21 cellular contexts compared by ENCODE assay signal in genomic region chr16:49827806-49828428, GRCh38. TPM values are rescaled to one million over a fixed set of nuclear protein-coding genes. Genes with fewer than 3 reads are reported as not detected.
DNase-seq lines count a peak whose midpoint lies in the region; ATAC-seq and TF ChIP-seq lines count a peak whose summit lies in the region.
"Had no signal": no experiment of that assay in that cellular context is flagged by ENCODE, and none has a peak within 500 bp of the region (broad histone marks: within the 10 kb centered on the region; RNA-seq: fewer than 3 reads in every experiment).

No MANE protein-coding gene starts in this region.

- TF ChIP-seq EP300 in transverse colon (IDR thresholded peaks at IDR 0.05; ENCODE audit: low read depth): no peak

- H3K36me3 ChIP-seq in heart left ventricle (no peaks in the 10 kb centered on the region), parathyroid adenoma (ENCODE audit: control insufficient read depth, insufficient read depth, low read length) (no peaks in the 10 kb centered on the region), transverse colon (no peaks in the 10 kb centered on the region)
- H3K36me3 ChIP-seq: HAP-1, pancreas had no signal

- 54 to 65% (median 54%) methylated on average over 8 of the region's 8 CpGs for WGBS in heart left ventricle, 4 donors
- WGBS in transverse colon (ENCODE audit: low coverage in 1 of 2), 2 donors: 77 to 86% methylated on average over 6 to 8 of the region's 8 CpGs

- TF ChIP-seq CTCF in cardiac fibroblast (IDR thresholded peaks at IDR 0.05; ENCODE audit: low read depth, low read length) (no peak), heart left ventricle (IDR thresholded peaks at IDR 0.05) (no peak), parathyroid adenoma (IDR thresholded peaks at IDR 0.05) (no peak), transverse colon (IDR thresholded peaks at IDR 0.05) (no peak)

- TF ChIP-seq POLR2A in heart left ventricle (IDR thresholded peaks at IDR 0.05) (no peak), transverse colon (IDR thresholded peaks at IDR 0.05) (no peak)

- H2AFZ ChIP-seq in parathyroid adenoma: no peak overlapping the region

- no peak overlapping the region for H3K9ac ChIP-seq in parathyroid adenoma

- H3K27me3 ChIP-seq in heart left ventricle: no peaks in the 10 kb centered on the region
- H3K27me3 ChIP-seq in parathyroid adenoma (ENCODE audit: control insufficient read depth, insufficient read depth, low read length): no peaks in the 10 kb centered on the region
- no peaks in the 10 kb centered on the region for H3K27me3 ChIP-seq in transverse colon
- H3K27me3 ChIP-seq: pancreas had no signal

- ATAC-seq in heart left ventricle (peak; percentile 24 to 71 (median 60)), left lobe of liver (no peak), HG03097 (IDR thresholded peaks at IDR 0.05; ENCODE audit: low FRiP score, unreplicated experiment) (no peak)
- ATAC-seq: activated CD8-positive, alpha-beta memory T cell treated with anti-CD3 and anti-CD28 coated beads, Interleukin-2, amount 10 ng/mL, durations not matched to agents 7 days and 5 days; mucosa of descending colon; stimulated activated effector memory CD8-positive, alpha-beta T cell treated with anti-CD3 and anti-CD28 coated beads, Interleukin-12 subunit alpha, Interleukin-12 subunit beta, amount 100 ng/mL, for 72 hours had no signal

- no peak overlapping the region for H3K4me2 ChIP-seq in parathyroid adenoma (ENCODE audit: low read length)

- no peaks in the 10 kb centered on the region for H3K9me3 ChIP-seq in heart left ventricle
- no peaks in the 10 kb centered on the region for H3K9me3 ChIP-seq in parathyroid adenoma (ENCODE audit: control insufficient read depth, low read length)
- no peaks in the 10 kb centered on the region for H3K9me3 ChIP-seq in transverse colon
- H3K9me3 ChIP-seq: HAP-1, mucosa of descending colon, pancreas had no signal

- H3K4me1 ChIP-seq in heart left ventricle (peaks cover 0 to 69% (median 49%) of the 10 kb centered on the region in 12 donors), parathyroid adenoma (no peaks in the 10 kb centered on the region), transverse colon (peaks cover 0 to 26% (median under 1%) of the 10 kb centered on the region in 4 donors)
- H3K4me1 ChIP-seq: pancreas had no signal

- intact Hi-C loops in heart left ventricle (cut with DNase I): no loop called here
- intact Hi-C loops in transverse colon (cut with DNase I; ENCODE audit: low total_unique reads): no loop called here

- DNase-seq in cardiac fibroblast (ENCODE audit: low read depth in 2 of 2) (peak; percentile 33 to 65), heart left ventricle (peak in 1 of 5 donors; percentile 27), transverse colon (no peak), left lobe of liver (ENCODE audit: low spot score) (no peak), GDM1 (lab: John Stamatoyannopoulos, UW) (no peak)
- DNase-seq: activated CD4-positive, CD25-positive, alpha-beta regulatory T cell treated with anti-CD3 and anti-CD28 coated beads, Interleukin-2, amount 50 U/mL, for 72 hours; activated CD8-positive, alpha-beta memory T cell treated with anti-CD3 and anti-CD28 coated beads, Interleukin-2, amount 10 ng/mL, durations not matched to agents 7 days and 5 days; activated effector memory CD4-positive, alpha-beta T cell treated with anti-CD3 and anti-CD28 coated beads, Interleukin-2, amount 50 U/mL, for 16 hours; EL; hippocampal formation; KG1; kidney; mucosa of descending colon; NCI-H1092; T-helper 9 cell had no signal

- H3K79me2 ChIP-seq in parathyroid adenoma: no peaks in the 10 kb centered on the region

- in situ Hi-C loops in transverse colon (cut with MboI; ENCODE audit: low pct_ligation_motif_present in 1 of 4, low pct_unique_long_range_greater_than_20kb in 1 of 4, low sequenced_read_pairs in 3 of 4): no loop called here

- H3K4me3 ChIP-seq in cardiac fibroblast (replicated peaks in 1 of 2; ENCODE audit: low read depth in 2 of 2, low read length in 2 of 2): no peak overlapping the region
- peak overlapping the region in 2 of 12 donors; percentile 16 to 21 for H3K4me3 ChIP-seq in heart left ventricle
- H3K4me3 ChIP-seq in parathyroid adenoma (ENCODE audit: low read depth, low read length): no peak overlapping the region
- H3K4me3 ChIP-seq in transverse colon: no peak overlapping the region
- H3K4me3 ChIP-seq: HAP-1, mucosa of descending colon, pancreas, SK-N-MC had no signal

- H3K27ac ChIP-seq in heart left ventricle (peak overlapping the region; percentile 23 to 84 (median 65)), parathyroid adenoma (peak overlapping the region; percentile 30), transverse colon (peak overlapping the region; percentile 33 to 66 (median 56))
- H3K27ac ChIP-seq: pancreas, SK-N-MC had no signal

RNA-seq across cellular contexts. Expression of gene ZNF423, which starts 28.0 kb away (rescaled TPM):
- 10 to 100 TPM in 2 of 9 donors, 1 to 10 TPM in 7; 3.3 to 10.4 (median 7.3) TPM for total RNA-seq in heart left ventricle
- polyA plus RNA-seq in heart left ventricle: 1 to 10 TPM; 1.8 to 3.0 TPM
- total RNA-seq in transverse colon: 10 to 100 TPM in 1 of 4 donors, 1 to 10 TPM in 3; 4.9 to 13.1 (median 7.2) TPM
- total RNA-seq in left lobe of liver: 2.0 TPM
- total RNA-seq: activated CD8-positive, alpha-beta memory T cell treated with anti-CD3 and anti-CD28 coated beads, Interleukin-2, amount 10 ng/mL, durations not matched to agents 7 days and 5 days had no signal

Comparison
In these comparisons a context has a peak if more than half of its experiments do, and no peak if none do; other contexts are left out.
1. DNase-seq: peak in cardiac fibroblast (2 of 2); none in transverse colon (single experiment), left lobe of liver (single experiment) and GDM1 (single experiment).
2. ATAC-seq: peak in heart left ventricle (4 of 4); none in left lobe of liver (single experiment) and HG03097 (single experiment).
3. Peak in every context shown above with its lines, with median percentiles within 50 percentile points of each other: H3K27ac ChIP-seq.